ENCODE assay signal across 8 cellular contexts in genomic region chr15:31869640-31870335, GRCh38. TPM values are rescaled to one million over a fixed set of nuclear protein-coding genes. Genes with fewer than 3 reads are reported as not detected.
DNase-seq lines count a peak whose midpoint lies in the region; ATAC-seq, FAIRE-seq and TF ChIP-seq lines count a peak whose summit lies in the region.

No MANE protein-coding gene starts in this region.

- TF ChIP-seq POLR2A in GM12892 (IDR thresholded peaks at IDR 0.05; ENCODE audit: low read depth, low read length), result no peak

- CTCF ChIA-PET in WTC11 (lab: Charles Lee), result interaction anchor here (1.2 to 1.9 kb wide), 2 partner anchors 17 to 160 kb away, joined by 5 to 8 read pairs; no protein-coding TSS in a partner anchor

- H3K4me3 ChIP-seq in AG09309 (ENCODE audit: control insufficient read depth, low read depth, low read length) (peak overlapping the region; percentile 42), retinal pigment epithelial cell (ENCODE audit: low read length) (peak overlapping the region; percentile 30)

- peaks cover 6% of the 10 kb centered on the region; the same call in 1 of the 2 replicates for H3K9me3 Mint-ChIP-seq in WTC11

- peaks cover 18% of the 10 kb centered on the region for H3K4me1 Mint-ChIP-seq in WTC11

- DNase-seq in AG09309 (ENCODE audit: low read depth), result no peak
- DNase-seq in WTC11 (ENCODE audit: low spot score), result peak; percentile 22
- peak; percentile 44 for DNase-seq in left ventricle myocardium superior
- no peak for DNase-seq in retinal pigment epithelial cell (ENCODE audit: low read depth)
- DNase-seq in GM12892 (ENCODE audit: insufficient read length), result no peak

- H3K27me3 Mint-ChIP-seq in WTC11 (ENCODE audit: low read depth), result peaks cover 20% of the 10 kb centered on the region

- no peak overlapping the region for H3K27ac Mint-ChIP-seq in WTC11

- no peak for FAIRE-seq in GM12892 (lab: Jason Lieb, UNC)

- intact Hi-C loops in left ventricle myocardium superior (cut with micrococcal nuclease), result no loop called here

- H3K4me3 Mint-ChIP-seq in WTC11, result peak overlapping the region; percentile 77

- ATAC-seq in GM21737 (IDR thresholded peaks at IDR 0.05; ENCODE audit: unreplicated experiment) (peak; percentile 10), WTC11 (peak; percentile 8), left ventricle myocardium superior (no peak), HG03175 (IDR thresholded peaks at IDR 0.05; ENCODE audit: unreplicated experiment) (no peak), GM21529 (IDR thresholded peaks at IDR 0.05; ENCODE audit: unreplicated experiment) (no peak)

- peaks cover 3% of the 10 kb centered on the region for H3K36me3 Mint-ChIP-seq in WTC11

- POLR2A ChIA-PET in WTC11 (lab: Charles Lee), result no interaction called here

- TF ChIP-seq CTCF in AG09309 (IDR thresholded peaks at IDR 0.05; ENCODE audit: control insufficient read depth, insufficient read depth, low read depth, low read length, missing control alignments) (no peak), WTC11 (IDR thresholded peaks at IDR 0.05) (no peak), retinal pigment epithelial cell (conservative IDR thresholded peaks at IDR 0.05; ENCODE audit: low read depth, low read length) (no peak)

TF ChIP-seq in WTC11, 78 proteins besides CTCF, POLR2A, EP300 and RAD21:
- TF ChIP-seq TCF7 (CRISPR knock-in tag; IDR thresholded peaks at IDR 0.05; ENCODE audit: low read depth), result no peak
- no peak for TF ChIP-seq ATF2 (CRISPR knock-in tag; IDR thresholded peaks at IDR 0.05; ENCODE audit: borderline replicate concordance, low read depth)
- no peak for TF ChIP-seq MYBL2 (CRISPR knock-in tag; IDR thresholded peaks at IDR 0.05)
- TF ChIP-seq CDX4 (CRISPR knock-in tag; IDR thresholded peaks at IDR 0.05; ENCODE audit: borderline replicate concordance), result no peak
- TF ChIP-seq MLX (CRISPR knock-in tag; IDR thresholded peaks at IDR 0.05), result no peak
- TF ChIP-seq OVOL2 (CRISPR knock-in tag; IDR thresholded peaks at IDR 0.05; ENCODE audit: borderline replicate concordance), result no peak
- TF ChIP-seq, protein P1, sequence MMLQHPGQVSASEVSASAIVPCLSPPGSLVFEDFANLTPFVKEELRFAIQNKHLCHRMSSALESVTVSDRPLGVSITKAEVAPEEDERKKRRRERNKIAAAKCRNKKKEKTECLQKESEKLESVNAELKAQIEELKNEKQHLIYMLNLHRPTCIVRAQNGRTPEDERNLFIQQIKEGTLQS (CRISPR knock-in tag; conservative IDR thresholded peaks at IDR 0.05), result no peak
- TF ChIP-seq ELF4 (CRISPR knock-in tag; IDR thresholded peaks at IDR 0.05; ENCODE audit: low read depth), result no peak
- TF ChIP-seq JAZF1 (CRISPR knock-in tag; IDR thresholded peaks at IDR 0.05), result no peak

RNA-seq across cellular contexts. Expression of gene OTUD7A, which starts 0.7 kb away (rescaled TPM):
- total RNA-seq in WTC11 (2021) (3.4 to 5.2 TPM (median 4.5 TPM) in 3 replicates), left ventricle myocardium superior (1.5 TPM)
- polyA plus RNA-seq in GM12892 (2012; ENCODE audit: missing spikeins), result 0.40 TPM

Comparison
In these comparisons a context has a peak if more than half of its experiments do, and no peak if none do; other contexts are left out.
1. DNase-seq: peak in WTC11 (single experiment) and left ventricle myocardium superior (single experiment); none in AG09309 (single experiment), retinal pigment epithelial cell (single experiment) and GM12892 (single experiment).
2. ATAC-seq: peak in GM21737 (single experiment) and WTC11 (single experiment); none in left ventricle myocardium superior (single experiment), HG03175 (single experiment) and GM21529 (single experiment).